In the genomic region with DNA sequence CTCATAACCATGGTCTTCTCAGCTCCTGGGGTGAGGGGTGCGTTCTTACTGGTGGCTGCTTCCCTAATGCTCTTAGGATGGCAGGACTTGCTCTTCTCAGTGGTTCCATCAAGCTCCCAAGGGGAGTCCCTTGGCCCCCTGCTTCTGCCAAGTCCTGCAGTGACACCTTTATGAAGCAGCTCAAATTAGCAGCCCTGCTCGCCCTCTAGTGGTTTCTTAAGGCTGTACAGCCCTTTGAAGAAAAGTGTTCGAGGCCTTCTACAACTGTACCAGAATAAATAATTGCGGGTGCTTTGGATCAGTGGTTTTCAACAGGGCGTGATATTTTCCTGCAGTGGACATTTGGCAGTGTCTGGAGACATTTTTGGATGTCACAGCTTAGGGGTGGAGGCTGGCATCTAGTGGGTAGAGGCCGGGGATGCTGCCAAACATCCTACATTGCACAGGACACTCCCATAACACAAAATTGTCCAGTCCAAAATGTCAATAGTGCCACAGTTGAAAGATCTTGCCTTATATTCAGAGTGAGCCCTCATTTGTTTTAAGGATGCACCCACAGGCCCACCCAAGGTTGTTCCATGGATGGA, we compare ENCODE assay signal across 8 cellular contexts.
DNase-seq lines count a peak whose midpoint lies in the region; ATAC-seq and TF ChIP-seq lines count a peak whose summit lies in the region.

No MANE protein-coding gene starts in this region.

- H3K4me1 Mint-ChIP-seq in WTC11 (peaks cover 32% of the 10 kb centered on the region), nephron progenitor cell (peaks cover 13% of the 10 kb centered on the region)

- H3K27ac Mint-ChIP-seq in WTC11 (no peak overlapping the region), nephron progenitor cell (no peak overlapping the region)

- CTCF ChIA-PET in WTC11 (lab: Charles Lee), result interaction anchor here (0.5 to 1.7 kb wide), 16 partner anchors 9 to 515 kb away, joined by 3 to 10 read pairs (median 4); no protein-coding TSS in a partner anchor

- in situ Hi-C loops in Caki2 (cut with HindIII; ENCODE audit: low pct_unique_long_range_greater_than_20kb, low sequenced_read_pairs), result no loop called here

- no peak overlapping the region for H3K4me3 Mint-ChIP-seq in WTC11
- H3K4me3 Mint-ChIP-seq in nephron progenitor cell, result no peak overlapping the region

- peak; percentile 49; the same call in 1 of the 2 replicates for TF ChIP-seq CTCF in WTC11 (IDR thresholded peaks at IDR 0.05)
- peak; percentile 67 for TF ChIP-seq CTCF in nephron progenitor cell (IDR thresholded peaks at IDR 0.05)

- H3K27me3 Mint-ChIP-seq in WTC11 (ENCODE audit: low read depth), result peaks cover 8% of the 10 kb centered on the region; the same call in 1 of the 2 replicates
- no peaks in the 10 kb centered on the region for H3K27me3 Mint-ChIP-seq in nephron progenitor cell (ENCODE audit: low read depth, poor library complexity)

- H3K9me3 Mint-ChIP-seq in WTC11 (peaks cover 13% of the 10 kb centered on the region), nephron progenitor cell (no peaks in the 10 kb centered on the region)

- H3K36me3 Mint-ChIP-seq in WTC11 (peaks cover 22% of the 10 kb centered on the region), nephron progenitor cell (ENCODE audit: low read depth) (peaks cover 5% of the 10 kb centered on the region)

- ATAC-seq in WTC11, result peak; percentile 78

- POLR2A ChIA-PET in WTC11 (lab: Charles Lee), result interaction anchor here (0.5 kb wide), 1 partner anchor 474 kb away, joined by 3 read pairs; no protein-coding TSS in a partner anchor

- peak; percentile 46 for DNase-seq in Caki2 (ENCODE audit: low read depth)
- DNase-seq in GM19240 (ENCODE audit: insufficient read length, low spot score), result peak; percentile 12
- peak; percentile 11 to 12 for DNase-seq in Kasumi-1 (lab: John Stamatoyannopoulos, UW)
- peak; percentile 27 for DNase-seq in WTC11 (ENCODE audit: low spot score)
- peak; percentile 48 for DNase-seq in dermis blood vessel endothelial cell
- peak; percentile 49 for DNase-seq in nephron progenitor cell
- no peak for DNase-seq in effector CD8-positive, alpha-beta T cell (lab: John Stamatoyannopoulos, UW)
- no peak for DNase-seq in epidermal melanocyte (ENCODE audit: insufficient read length, low spot score)

TF ChIP-seq in WTC11, 78 proteins besides CTCF, POLR2A, EP300 and RAD21:
- TF ChIP-seq ZBTB21 (CRISPR knock-in tag; IDR thresholded peaks at IDR 0.05; ENCODE audit: borderline replicate concordance) (no peak), GTF2I (CRISPR knock-in tag; conservative IDR thresholded peaks at IDR 0.05) (no peak), SP1 (CRISPR knock-in tag; conservative IDR thresholded peaks at IDR 0.05) (no peak), ATF3 (CRISPR knock-in tag; conservative IDR thresholded peaks at IDR 0.05) (no peak), ZNF425 (CRISPR knock-in tag; conservative IDR thresholded peaks at IDR 0.05) (no peak), NFATC4 (CRISPR knock-in tag; IDR thresholded peaks at IDR 0.05) (no peak), NR2C2 (CRISPR knock-in tag; IDR thresholded peaks at IDR 0.05) (no peak), PRRX2 (CRISPR knock-in tag; IDR thresholded peaks at IDR 0.05) (no peak), TP53 (CRISPR knock-in tag; IDR thresholded peaks at IDR 0.05) (no peak), GRHL2 (CRISPR knock-in tag; IDR thresholded peaks at IDR 0.05; ENCODE audit: insufficient replicate concordance, severe bottlenecking) (no peak), ATF1 (CRISPR knock-in tag; IDR thresholded peaks at IDR 0.05) (no peak), ZNF281 (CRISPR knock-in tag; IDR thresholded peaks at IDR 0.05) (no peak), FOXJ3 (CRISPR knock-in tag; IDR thresholded peaks at IDR 0.05; ENCODE audit: borderline replicate concordance) (no peak)

Comparison
In these comparisons a context has a peak if more than half of its experiments do, and no peak if none do; other contexts are left out.
1. DNase-seq: peak in Caki2 (single experiment), GM19240 (single experiment), Kasumi-1 (2 of 2), WTC11 (single experiment), dermis blood vessel endothelial cell (single experiment) and nephron progenitor cell (single experiment); none in effector CD8-positive, alpha-beta T cell (single experiment) and epidermal melanocyte (single experiment).